14 cellular contexts compared by ENCODE assay signal in genomic region chr17:74639704-74640142, GRCh38. TPM values are rescaled to one million over a fixed set of nuclear protein-coding genes. Genes with fewer than 3 reads are reported as not detected.
A peak's percentile ranks its signal among the peaks of the same experiment; 100 is the strongest.
DNase-seq lines count a peak whose midpoint lies in the region; ATAC-seq and TF ChIP-seq lines count a peak whose summit lies in the region.
"Had no signal": no experiment of that assay in that cellular context is flagged by ENCODE, and none has a peak within 500 bp of the region (broad histone marks: within the 10 kb centered on the region; RNA-seq: fewer than 3 reads in every experiment).

No MANE protein-coding gene starts in this region.

- DNase-seq in NCI-H1694 treated with DMSO at 0.1 percent for 48 hours (lab: John Stamatoyannopoulos, UW) (peak; percentile 28), NCI-H1694 (lab: John Stamatoyannopoulos, UW) (no peak), KBM-7 (peak; percentile 69), UCSD-AML1 (lab: John Stamatoyannopoulos, UW; ENCODE audit: unreplicated experiment) (peak; percentile 31), naive B cell (peak; percentile 54), WTC11 (ENCODE audit: low spot score) (no peak), NCI-H748 treated with DMSO at 0.1 percent for 48 hours (lab: John Stamatoyannopoulos, UW) (no peak), germinal center (ENCODE audit: low spot score) (no peak)
- DNase-seq: amniotic stem cell, NCI-H1105, nephron progenitor cell had no signal

- ATAC-seq in naive B cell (ENCODE audit: low read depth in 2 of 2) (peak; percentile 67 to 76), WTC11 (no peak)

- H3K4me1 Mint-ChIP-seq in naive B cell (peaks cover 55 to 93% (median 76%) of the 10 kb centered on the region in 3 donors), WTC11 (peaks cover 49% of the 10 kb centered on the region)

- H3K27ac Mint-ChIP-seq in naive B cell (peak overlapping the region in 5 of 6 donors; percentile 56 to 91 (median 89)), WTC11 (no peak overlapping the region)
- H3K27ac Mint-ChIP-seq: nephron progenitor cell had no signal

- POLR2A ChIA-PET in WTC11 (lab: Charles Lee), result no interaction called here

- H3K36me3 Mint-ChIP-seq in naive B cell, result no peaks in the 10 kb centered on the region
- no peaks in the 10 kb centered on the region for H3K36me3 Mint-ChIP-seq in WTC11

- H3K4me3 Mint-ChIP-seq in naive B cell (peak overlapping the region; percentile 68 to 90 (median 81)), WTC11 (no peak overlapping the region)
- H3K4me3 Mint-ChIP-seq: nephron progenitor cell had no signal

- in situ Hi-C loops in KBM-7 (cut with MboI; ENCODE audit: low pct_unique_long_range_greater_than_20kb, low sequenced_read_pairs), result no loop called here

- CTCF ChIA-PET in WTC11 (lab: Charles Lee), result interaction anchor here (1.0 to 1.3 kb wide), 2 partner anchors 74 to 105 kb away, joined by 3 read pairs; no protein-coding TSS in a partner anchor

- H3K9me3 Mint-ChIP-seq in naive B cell (no peaks in the 10 kb centered on the region), WTC11 (no peaks in the 10 kb centered on the region)

- peaks cover 22 to 44% (median 30%) of the 10 kb centered on the region in 3 donors for H3K27me3 Mint-ChIP-seq in naive B cell
- H3K27me3 Mint-ChIP-seq in WTC11 (ENCODE audit: low read depth), result peaks cover 9% of the 10 kb centered on the region

- TF ChIP-seq CTCF in WTC11 (IDR thresholded peaks at IDR 0.05), result no peak

TF ChIP-seq in WTC11, 78 proteins besides CTCF, POLR2A, EP300 and RAD21:
- TF ChIP-seq EMX1 (CRISPR knock-in tag; IDR thresholded peaks at IDR 0.05), result no peak
- TF ChIP-seq CREB1 (CRISPR knock-in tag; IDR thresholded peaks at IDR 0.05), result no peak
- no peak for TF ChIP-seq JUN (CRISPR knock-in tag; IDR thresholded peaks at IDR 0.05)
- TF ChIP-seq, protein P1, sequence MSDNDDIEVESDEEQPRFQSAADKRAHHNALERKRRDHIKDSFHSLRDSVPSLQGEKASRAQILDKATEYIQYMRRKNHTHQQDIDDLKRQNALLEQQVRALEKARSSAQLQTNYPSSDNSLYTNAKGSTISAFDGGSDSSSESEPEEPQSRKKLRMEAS (CRISPR knock-in tag; IDR thresholded peaks at IDR 0.05), result no peak

RNA-seq across cellular contexts. Expression of gene CD300E, which starts 16.2 kb away (rescaled TPM):
- under 1 TPM in 3 of 6 donors, not detected in 3; 0.06 to 0.69 (median 0.18) TPM for polyA plus RNA-seq in naive B cell (ENCODE audit: low read depth in 6 of 6)
- total RNA-seq in WTC11 (2021), result not detected in 3 replicates
- total RNA-seq: Daoy, H4 had no signal

RNA-seq across cellular contexts. Expression of gene CD300LD, which starts 47.6 kb away (rescaled TPM):
- polyA plus RNA-seq in naive B cell (ENCODE audit: low read depth in 6 of 6), result not detected
- not detected in 3 replicates for total RNA-seq in WTC11 (2021)
- total RNA-seq: Daoy, H4, subcutaneous adipose tissue had no signal

Comparison
In these comparisons a context has a peak if more than half of its experiments do, and no peak if none do; other contexts are left out.
1. DNase-seq: peak in NCI-H1694 treated with DMSO at 0.1 percent for 48 hours (single experiment), KBM-7 (single experiment), UCSD-AML1 (single experiment) and naive B cell (single experiment); none in NCI-H1694 (single experiment), WTC11 (single experiment), NCI-H748 treated with DMSO at 0.1 percent for 48 hours (single experiment) and germinal center (single experiment).